Comparison of ENCODE assay signal across 1 cellular context in genomic region chr6:11317885-11318771, GRCh38.
TF ChIP-seq lines count a peak whose summit lies in the region.

No MANE protein-coding gene starts in this region.

TF ChIP-seq in GM12878, 131 proteins besides CTCF, POLR2A, EP300 and RAD21 (continued from another document):
- TF ChIP-seq ATF2 (IDR thresholded peaks at IDR 0.05; ENCODE audit: low read length) (peak; percentile 75), GATAD2B (conservative IDR thresholded peaks at IDR 0.05; ENCODE audit: low read depth) (no peak), STAT3 (IDR thresholded peaks at IDR 0.05; ENCODE audit: low read depth, low read length) (no peak), CHD1 (IDR thresholded peaks at IDR 0.05; ENCODE audit: low read depth, low read length) (no peak), NR2C1 (IDR thresholded peaks at IDR 0.05) (no peak), FOXM1 (IDR thresholded peaks at IDR 0.05; ENCODE audit: low read depth, low read length) (peak; percentile 59; the same call in 1 of the 2 replicates), CREB1 (IDR thresholded peaks at IDR 0.05; ENCODE audit: low read depth) (peak; percentile 95), SIN3A (IDR thresholded peaks at IDR 0.05; ENCODE audit: low read depth, low read length) (no peak), MEF2A (IDR thresholded peaks at IDR 0.05; ENCODE audit: insufficient read depth, low read depth, low read length) (0 out of 2 replicates have a peak, but pooled peaks have one; percentile 36), SRF (IDR thresholded peaks at IDR 0.05; ENCODE audit: low read depth in 2 of 2, low read length in 2 of 2) (no peak), NFIC (IDR thresholded peaks at IDR 0.05; ENCODE audit: low read depth, low read length) (peak; percentile 33; the same call in 1 of the 2 replicates), MTA2 (IDR thresholded peaks at IDR 0.05; ENCODE audit: low read depth) (peak; percentile 59; the same call in 1 of the 2 replicates), RUNX3 (IDR thresholded peaks at IDR 0.05; ENCODE audit: low read length) (peak; percentile 12; the same call in 1 of the 2 replicates), NBN (IDR thresholded peaks at IDR 0.05) (peak; percentile 59; the same call in 1 of the 2 replicates), CREM (IDR thresholded peaks at IDR 0.05; ENCODE audit: low read depth) (peak; percentile 94), JUNB (IDR thresholded peaks at IDR 0.05) (peak; percentile 70), ETV6 (conservative IDR thresholded peaks at IDR 0.05 in 1 of 2, IDR thresholded peaks at IDR 0.05 in 1 of 2; ENCODE audit: borderline replicate concordance in 1 of 2, low read depth in 1 of 2) (peak in 1 of 2 experiments; percentile 63; a peak in 1 of 4 replicates), IKZF2 (IDR thresholded peaks at IDR 0.05) (peak in 1 of 2 experiments; percentile 21; a peak in 2 of 4 replicates)
- TF ChIP-seq, protein P1, sequence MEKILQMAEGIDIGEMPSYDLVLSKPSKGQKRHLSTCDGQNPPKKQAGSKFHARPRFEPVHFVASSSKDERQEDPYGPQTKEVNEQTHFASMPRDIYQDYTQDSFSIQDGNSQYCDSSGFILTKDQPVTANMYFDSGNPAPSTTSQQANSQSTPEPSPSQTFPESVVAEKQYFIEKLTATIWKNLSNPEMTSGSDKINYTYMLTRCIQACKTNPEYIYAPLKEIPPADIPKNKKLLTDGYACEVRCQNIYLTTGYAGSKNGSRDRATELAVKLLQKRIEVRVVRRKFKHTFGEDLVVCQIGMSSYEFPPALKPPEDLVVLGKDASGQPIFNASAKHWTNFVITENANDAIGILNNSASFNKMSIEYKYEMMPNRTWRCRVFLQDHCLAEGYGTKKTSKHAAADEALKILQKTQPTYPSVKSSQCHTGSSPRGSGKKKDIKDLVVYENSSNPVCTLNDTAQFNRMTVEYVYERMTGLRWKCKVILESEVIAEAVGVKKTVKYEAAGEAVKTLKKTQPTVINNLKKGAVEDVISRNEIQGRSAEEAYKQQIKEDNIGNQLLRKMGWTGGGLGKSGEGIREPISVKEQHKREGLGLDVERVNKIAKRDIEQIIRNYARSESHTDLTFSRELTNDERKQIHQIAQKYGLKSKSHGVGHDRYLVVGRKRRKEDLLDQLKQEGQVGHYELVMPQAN (conservative IDR thresholded peaks at IDR 0.05) = no peak
